In the genomic region with DNA sequence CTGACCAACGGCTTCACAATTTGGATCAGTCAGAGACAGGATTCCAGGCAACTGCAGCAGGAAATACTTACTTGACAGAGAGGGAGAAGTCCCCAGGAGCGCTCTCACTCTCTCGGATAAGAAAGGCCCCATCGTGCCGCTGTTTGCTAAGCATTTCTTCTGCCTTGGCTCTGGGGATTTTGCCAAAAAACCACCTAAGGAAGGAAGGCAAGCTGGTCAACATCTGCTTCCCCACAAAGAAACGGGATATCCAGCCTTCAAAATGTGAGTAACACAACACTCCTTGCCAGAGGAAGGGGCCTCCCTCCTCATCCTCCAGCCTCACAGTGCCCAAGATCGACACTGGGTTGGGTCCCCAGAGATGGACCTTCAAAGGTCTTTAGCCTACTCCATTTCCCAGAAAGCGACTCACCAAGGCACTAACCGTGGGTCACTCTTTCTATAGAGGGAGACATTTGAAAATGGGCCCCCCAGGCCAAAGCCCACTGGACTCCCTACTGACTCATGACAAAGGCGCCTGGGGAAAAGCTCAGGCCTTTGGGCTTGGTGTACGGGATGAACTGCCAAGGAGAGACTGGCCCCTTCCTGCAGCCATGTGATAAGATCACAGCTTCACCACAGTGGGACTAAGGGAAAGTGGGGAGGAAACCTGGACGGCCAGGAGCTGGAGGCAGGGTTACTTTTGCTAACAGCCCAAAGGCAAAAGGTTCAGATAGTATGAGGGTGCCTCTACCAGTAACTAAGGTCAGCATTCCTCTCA, we compare ENCODE assay signal across 9 cellular contexts. TPM values are rescaled to one million over a fixed set of nuclear protein-coding genes. Genes with fewer than 3 reads are reported as not detected.
DNase-seq lines count a peak whose midpoint lies in the region; ATAC-seq and TF ChIP-seq lines count a peak whose summit lies in the region.
"Had no signal": no experiment of that assay in that cellular context is flagged by ENCODE, and none has a peak within 500 bp of the region (broad histone marks: within the 10 kb centered on the region; RNA-seq: fewer than 3 reads in every experiment).

No MANE protein-coding gene starts in this region.

- H3K27ac ChIP-seq in left ventricle myocardium inferior (replicated peaks) (peak overlapping the region; percentile 36), stomach (peak overlapping the region in 4 of 5 donors; percentile 37 to 55 (median 50))

- no peaks in the 10 kb centered on the region for H3K27me3 Mint-ChIP-seq in T-helper 2 cell treated with Interferon-gamma antibody and Interleukin-4, amounts not matched to agents 5 μg/mL and 100 μg/mL, for 36 hours (ENCODE audit: low read depth)
- H3K27me3 Mint-ChIP-seq in WTC11 (ENCODE audit: low read depth), result no peaks in the 10 kb centered on the region

- peaks cover 46% of the 10 kb centered on the region for H3K36me3 Mint-ChIP-seq in T-helper 2 cell treated with Interferon-gamma antibody and Interleukin-4, amounts not matched to agents 5 μg/mL and 100 μg/mL, for 36 hours (ENCODE audit: low read depth)
- peaks cover 23% of the 10 kb centered on the region for H3K36me3 Mint-ChIP-seq in WTC11

- peak; percentile 15; the same call in 1 of the 2 replicates for ATAC-seq in WTC11
- no peak for ATAC-seq in GM19452 (IDR thresholded peaks at IDR 0.05; ENCODE audit: unreplicated experiment)
- no peak for ATAC-seq in HG02981 (IDR thresholded peaks at IDR 0.05; ENCODE audit: unreplicated experiment)

- POLR2A ChIA-PET in WTC11 (lab: Charles Lee), result interaction anchor here (0.9 kb wide), 1 partner anchor 67 kb away, joined by 3 read pairs; no protein-coding TSS in a partner anchor

- intact Hi-C loops in left ventricle myocardium inferior (cut with micrococcal nuclease), result no loop called here
- intact Hi-C loops in stomach (cut with DNase I; ENCODE audit: low total_unique reads), result no loop called here

- H3K27me3 ChIP-seq in left ventricle myocardium inferior (ENCODE audit: low read depth) (no peaks in the 10 kb centered on the region), stomach (no peaks in the 10 kb centered on the region)

- no peak overlapping the region for H3K4me3 Mint-ChIP-seq in T-helper 2 cell treated with Interferon-gamma antibody and Interleukin-4, amounts not matched to agents 5 μg/mL and 100 μg/mL, for 36 hours
- H3K4me3 Mint-ChIP-seq in WTC11, result no peak overlapping the region

- peak overlapping the region; percentile 69 for H3K27ac Mint-ChIP-seq in T-helper 2 cell treated with Interferon-gamma antibody and Interleukin-4, amounts not matched to agents 5 μg/mL and 100 μg/mL, for 36 hours
- H3K27ac Mint-ChIP-seq in WTC11, result peak overlapping the region; percentile 87

- H3K9me3 ChIP-seq in left ventricle myocardium inferior (replicated peaks), result no peaks in the 10 kb centered on the region
- H3K9me3 ChIP-seq in stomach, result no peaks in the 10 kb centered on the region

- TF ChIP-seq CTCF in WTC11 (IDR thresholded peaks at IDR 0.05) (no peak), left ventricle myocardium inferior (IDR thresholded peaks at IDR 0.05; ENCODE audit: borderline replicate concordance) (no peak), stomach (IDR thresholded peaks at IDR 0.05) (no peak)

- no peak for TF ChIP-seq EP300 in stomach (IDR thresholded peaks at IDR 0.05)

- no peak for DNase-seq in T-helper 2 cell treated with Interferon-gamma antibody and Interleukin-4, amounts not matched to agents 5 μg/mL and 100 μg/mL, for 36 hours (ENCODE audit: low spot score)
- DNase-seq in T-helper 2 cell (no peak), WTC11 (ENCODE audit: low spot score) (no peak), left ventricle myocardium inferior (no peak), stomach (no peak), NK-92 (lab: John Stamatoyannopoulos, UW; ENCODE audit: unreplicated experiment) (no peak)
- DNase-seq: NCI-H1417 had no signal

- no peaks in the 10 kb centered on the region for H3K9me3 Mint-ChIP-seq in T-helper 2 cell treated with Interferon-gamma antibody and Interleukin-4, amounts not matched to agents 5 μg/mL and 100 μg/mL, for 36 hours
- H3K9me3 Mint-ChIP-seq in WTC11, result no peaks in the 10 kb centered on the region

- WGBS in stomach, 5 donors, result 49 to 69% (median 59%) methylated on average over 12 of the region's 12 CpGs

- CTCF ChIA-PET in WTC11 (lab: Charles Lee), result interaction anchor here (0.5 to 2.4 kb wide), 9 partner anchors 19 to 86 kb away, joined by 3 to 9 read pairs (median 3); a partner anchor contains a TSS

- H3K4me1 ChIP-seq in left ventricle myocardium inferior (peaks cover 38% of the 10 kb centered on the region), stomach (peaks cover 0 to 43% (median 25%) of the 10 kb centered on the region in 4 donors)

- H3K4me1 Mint-ChIP-seq in T-helper 2 cell treated with Interferon-gamma antibody and Interleukin-4, amounts not matched to agents 5 μg/mL and 100 μg/mL, for 36 hours (ENCODE audit: low read depth), result peaks cover 47% of the 10 kb centered on the region
- peaks cover 31% of the 10 kb centered on the region for H3K4me1 Mint-ChIP-seq in WTC11

- TF ChIP-seq POLR2A in stomach (IDR thresholded peaks at IDR 0.05), result no peak

- H3K36me3 ChIP-seq in left ventricle myocardium inferior (peaks cover 14% of the 10 kb centered on the region), stomach (peaks cover 15 to 63% (median 44%) of the 10 kb centered on the region in 4 donors)

- H3K4me3 ChIP-seq in left ventricle myocardium inferior (no peak overlapping the region), stomach (no peak overlapping the region)

TF ChIP-seq in WTC11, 78 proteins besides CTCF, POLR2A, EP300 and RAD21:
- TF ChIP-seq, protein P1, sequence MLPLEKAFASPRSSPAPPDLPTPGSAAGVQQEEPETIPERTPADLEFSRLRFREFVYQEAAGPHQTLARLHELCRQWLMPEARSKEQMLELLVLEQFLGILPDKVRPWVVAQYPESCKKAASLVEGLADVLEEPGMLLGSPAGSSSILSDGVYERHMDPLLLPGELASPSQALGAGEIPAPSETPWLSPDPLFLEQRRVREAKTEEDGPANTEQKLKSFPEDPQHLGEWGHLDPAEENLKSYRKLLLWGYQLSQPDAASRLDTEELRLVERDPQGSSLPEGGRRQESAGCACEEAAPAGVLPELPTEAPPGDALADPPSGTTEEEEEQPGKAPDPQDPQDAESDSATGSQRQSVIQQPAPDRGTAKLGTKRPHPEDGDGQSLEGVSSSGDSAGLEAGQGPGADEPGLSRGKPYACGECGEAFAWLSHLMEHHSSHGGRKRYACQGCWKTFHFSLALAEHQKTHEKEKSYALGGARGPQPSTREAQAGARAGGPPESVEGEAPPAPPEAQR (CRISPR knock-in tag; IDR thresholded peaks at IDR 0.05), result no peak
- TF ChIP-seq, protein P2, sequence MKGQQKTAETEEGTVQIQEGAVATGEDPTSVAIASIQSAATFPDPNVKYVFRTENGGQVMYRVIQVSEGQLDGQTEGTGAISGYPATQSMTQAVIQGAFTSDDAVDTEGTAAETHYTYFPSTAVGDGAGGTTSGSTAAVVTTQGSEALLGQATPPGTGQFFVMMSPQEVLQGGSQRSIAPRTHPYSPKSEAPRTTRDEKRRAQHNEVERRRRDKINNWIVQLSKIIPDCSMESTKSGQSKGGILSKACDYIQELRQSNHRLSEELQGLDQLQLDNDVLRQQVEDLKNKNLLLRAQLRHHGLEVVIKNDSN (CRISPR knock-in tag; IDR thresholded peaks at IDR 0.05), result no peak
- TF ChIP-seq NR1H2 (CRISPR knock-in tag; IDR thresholded peaks at IDR 0.05), result no peak
- no peak for TF ChIP-seq ZNF121 (CRISPR knock-in tag; IDR thresholded peaks at IDR 0.05)
- TF ChIP-seq ATF1 (CRISPR knock-in tag; IDR thresholded peaks at IDR 0.05), result no peak
- TF ChIP-seq FOXJ3 (CRISPR knock-in tag; IDR thresholded peaks at IDR 0.05; ENCODE audit: borderline replicate concordance), result no peak
- TF ChIP-seq ZNF396 (CRISPR knock-in tag; IDR thresholded peaks at IDR 0.05; ENCODE audit: borderline replicate concordance), result no peak
- no peak for TF ChIP-seq TP53 (CRISPR knock-in tag; IDR thresholded peaks at IDR 0.05)
- no peak for TF ChIP-seq HMGA2 (CRISPR knock-in tag; IDR thresholded peaks at IDR 0.05)
- TF ChIP-seq, protein P3, sequence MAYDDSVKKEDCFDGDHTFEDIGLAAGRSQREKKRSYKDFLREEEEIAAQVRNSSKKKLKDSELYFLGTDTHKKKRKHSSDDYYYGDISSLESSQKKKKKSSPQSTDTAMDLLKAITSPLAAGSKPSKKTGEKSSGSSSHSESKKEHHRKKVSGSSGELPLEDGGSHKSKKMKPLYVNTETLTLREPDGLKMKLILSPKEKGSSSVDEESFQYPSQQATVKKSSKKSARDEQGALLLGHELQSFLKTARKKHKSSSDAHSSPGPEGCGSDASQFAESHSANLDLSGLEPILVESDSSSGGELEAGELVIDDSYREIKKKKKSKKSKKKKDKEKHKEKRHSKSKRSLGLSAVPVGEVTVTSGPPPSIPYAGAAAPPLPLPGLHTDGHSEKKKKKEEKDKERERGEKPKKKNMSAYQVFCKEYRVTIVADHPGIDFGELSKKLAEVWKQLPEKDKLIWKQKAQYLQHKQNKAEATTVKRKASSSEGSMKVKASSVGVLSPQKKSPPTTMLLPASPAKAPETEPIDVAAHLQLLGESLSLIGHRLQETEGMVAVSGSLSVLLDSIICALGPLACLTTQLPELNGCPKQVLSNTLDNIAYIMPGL (CRISPR knock-in tag; IDR thresholded peaks at IDR 0.05), result no peak
- no peak for TF ChIP-seq ZNF416 (CRISPR knock-in tag; IDR thresholded peaks at IDR 0.05)
- no peak for TF ChIP-seq GRHL2 (CRISPR knock-in tag; IDR thresholded peaks at IDR 0.05; ENCODE audit: insufficient replicate concordance, severe bottlenecking)
- TF ChIP-seq ETV6 (CRISPR knock-in tag; IDR thresholded peaks at IDR 0.05), result no peak

RNA-seq across cellular contexts. Expression of a gene that starts 36.8 kb away (rescaled TPM):
- total RNA-seq in WTC11 (2021), result 22.6 to 27.7 TPM (median 23.0 TPM) in 3 replicates
- total RNA-seq in left ventricle myocardium inferior, result 16.0 TPM
- total RNA-seq in stomach, result 10 to 100 TPM in 2 of 5 donors, 1 to 10 TPM in 3; 2.3 to 40.6 (median 6.4) TPM
- polyA plus RNA-seq in stomach, result 10 to 100 TPM in 2 of 3 donors, 1 to 10 TPM in 1; 8.1 to 16.5 (median 11.7) TPM

RNA-seq across cellular contexts. Expression of a gene that starts 55.0 kb away (rescaled TPM):
- total RNA-seq in WTC11 (2021), result 21.6 to 29.2 TPM (median 28.5 TPM) in 3 replicates
- 11.9 TPM for total RNA-seq in left ventricle myocardium inferior
- 10 to 100 TPM in 2 of 5 donors, 1 to 10 TPM in 3; 3.5 to 12.5 (median 7.7) TPM for total RNA-seq in stomach
- polyA plus RNA-seq in stomach, result 10 to 100 TPM; 12.2 to 14.7 (median 12.9) TPM
